Comparison of ENCODE assay signal across 28 cellular contexts in the genomic region with DNA sequence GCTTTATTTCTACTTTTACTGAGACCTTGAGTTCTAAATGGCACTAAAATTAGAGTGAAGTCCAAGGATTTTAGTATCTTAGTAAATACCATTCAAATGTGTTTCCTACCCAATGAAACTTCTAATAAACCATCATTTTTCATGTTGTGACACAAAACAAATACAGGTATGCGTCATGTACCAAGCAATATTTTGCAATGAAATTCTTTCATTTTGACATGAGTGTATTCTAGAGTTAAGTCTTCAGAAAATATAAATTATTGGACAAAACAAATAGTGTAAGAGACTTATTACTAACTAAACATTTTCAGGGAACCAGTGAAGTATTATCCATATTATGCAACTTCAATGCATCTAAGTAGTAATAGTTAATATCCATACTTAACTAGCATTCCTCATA. TPM values are rescaled to one million over a fixed set of nuclear protein-coding genes. Genes with fewer than 3 reads are reported as not detected.
"Had no signal": no experiment of that assay in that cellular context is flagged by ENCODE, and none has a peak within 500 bp of the region (broad histone marks: within the 10 kb centered on the region; RNA-seq: fewer than 3 reads in every experiment).

No MANE protein-coding gene starts in this region.

- H3K9me3 ChIP-seq: esophagus muscularis mucosa, esophagus squamous epithelium, gastrocnemius medialis, gastroesophageal sphincter, heart left ventricle, heart right ventricle had no signal

- H3K27ac ChIP-seq: coronary artery, dorsolateral prefrontal cortex, epithelial cell of prostate, esophagus muscularis mucosa, esophagus squamous epithelium, foreskin keratinocyte, gastrocnemius medialis, gastroesophageal sphincter, heart left ventricle, heart right ventricle, hepatocyte had no signal

- H3K36me3 ChIP-seq: gastrocnemius medialis had no signal

- DNase-seq: cortex of kidney; dermis blood vessel endothelial cell; dorsolateral prefrontal cortex; effector CD4-positive, alpha-beta T cell; effector CD8-positive, alpha-beta T cell; effector memory CD4-positive, alpha-beta T cell; effector memory CD8-positive, alpha-beta T cell; endodermal cell; esophagus squamous epithelium; foreskin fibroblast; foreskin keratinocyte; foreskin melanocyte; gastrocnemius medialis; glutamatergic neuron; head of caudate nucleus; heart left ventricle; heart right ventricle had no signal

- H3K4me3 ChIP-seq: coronary artery, dorsolateral prefrontal cortex, esophagus muscularis mucosa, esophagus squamous epithelium, gastrocnemius medialis, gastroesophageal sphincter, heart left ventricle, heart right ventricle, hepatocyte had no signal

- ATAC-seq: effector memory CD8-positive, alpha-beta T cell; esophagus mucosa; foreskin keratinocyte; gastrocnemius medialis; gastroesophageal sphincter; heart left ventricle; heart right ventricle had no signal

- H3K4me1 ChIP-seq: esophagus squamous epithelium, foreskin keratinocyte, gastrocnemius medialis, gastroesophageal sphincter, heart left ventricle, heart right ventricle had no signal

- H3K79me2 ChIP-seq: hepatocyte had no signal

- FAIRE-seq: colon, endometrium, endothelial cell of umbilical vein, frontal cortex had no signal

- H3K4me2 ChIP-seq: hepatocyte had no signal

- H3K27me3 ChIP-seq: dorsolateral prefrontal cortex, esophagus muscularis mucosa, esophagus squamous epithelium, foreskin keratinocyte, gastrocnemius medialis, gastroesophageal sphincter, heart left ventricle, heart right ventricle, hepatocyte had no signal

- H2AFZ ChIP-seq: hepatocyte had no signal

RNA-seq across cellular contexts. Expression of a gene that starts 16.5 kb away (rescaled TPM):
- total RNA-seq: epithelial cell of proximal tubule, foreskin keratinocyte had no signal
- polyA plus RNA-seq: foreskin keratinocyte had no signal
